9 cellular contexts compared by ENCODE assay signal in genomic region chr4:49002931-49003330, GRCh38. TPM values are rescaled to one million over a fixed set of nuclear protein-coding genes. Genes with fewer than 3 reads are reported as not detected.
"Had no signal": no experiment of that assay in that cellular context is flagged by ENCODE, and none has a peak within 500 bp of the region (broad histone marks: within the 10 kb centered on the region; RNA-seq: fewer than 3 reads in every experiment).

No MANE protein-coding gene starts in this region.

- H3K4me3 ChIP-seq: K562 had no signal

- DNase-seq: IMR-90, KBM-7, KG1 had no signal

- ATAC-seq: K562 had no signal

- FAIRE-seq: HTR-8/SVneo, K562 had no signal

- H3K27ac ChIP-seq: HL-60 had no signal

RNA-seq across cellular contexts. Expression of gene CWH43, which starts 16.9 kb away (rescaled TPM):
- total RNA-seq: HT-29, HT1080, IMR-90, K562 had no signal
- polyA plus RNA-seq: IgD-negative memory B cell, IMR-90, K562 had no signal
